Comparison of ENCODE assay signal across 10 cellular contexts in the genomic region with DNA sequence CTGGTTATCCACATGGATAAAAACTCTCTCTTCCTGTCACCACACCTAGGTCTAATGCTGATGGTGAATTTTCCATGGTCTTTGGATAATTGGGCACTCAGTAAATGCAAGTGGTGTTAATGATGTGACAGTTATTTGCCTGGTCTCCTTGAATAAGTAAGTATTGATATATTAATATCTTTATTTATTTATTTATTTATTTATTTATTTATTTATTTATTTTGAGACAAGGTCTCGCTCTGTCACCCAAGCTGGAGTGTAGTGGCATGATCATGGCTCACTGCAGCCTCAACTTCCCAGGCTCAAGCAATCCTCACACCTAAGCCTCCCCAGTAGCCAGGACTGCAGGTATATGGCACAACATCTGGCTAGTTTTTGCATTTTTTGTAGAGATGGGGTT.
"Had no signal": no experiment of that assay in that cellular context is flagged by ENCODE, and none has a peak within 500 bp of the region (broad histone marks: within the 10 kb centered on the region; RNA-seq: fewer than 3 reads in every experiment).

No MANE protein-coding gene starts in this region.

- H3K27me3 ChIP-seq: adrenal gland, hepatocyte, tibial nerve, vagina had no signal

- H3K4me2 ChIP-seq: hepatocyte had no signal

- H2AFZ ChIP-seq: hepatocyte had no signal

- H3K27ac ChIP-seq: adrenal gland, coronary artery, epithelial cell of prostate, hepatocyte, tibial nerve, vagina, WERI-Rb-1 had no signal

- H3K9me3 ChIP-seq: adrenal gland, tibial nerve, vagina had no signal

- H3K36me3 ChIP-seq: adrenal gland, tibial nerve, vagina, WERI-Rb-1 had no signal

- H3K4me1 ChIP-seq: adrenal gland, vagina had no signal

- H3K4me3 ChIP-seq: adrenal gland, coronary artery, hepatocyte, tibial nerve, vagina had no signal

- H3K79me2 ChIP-seq: hepatocyte had no signal

- DNase-seq: activated CD8-positive, alpha-beta memory T cell treated with anti-CD3 and anti-CD28 coated beads for 24 hours; adrenal gland; kidney glomerular epithelial cell; retina; WERI-Rb-1 had no signal
